8 cellular contexts compared by ENCODE assay signal in the genomic region with DNA sequence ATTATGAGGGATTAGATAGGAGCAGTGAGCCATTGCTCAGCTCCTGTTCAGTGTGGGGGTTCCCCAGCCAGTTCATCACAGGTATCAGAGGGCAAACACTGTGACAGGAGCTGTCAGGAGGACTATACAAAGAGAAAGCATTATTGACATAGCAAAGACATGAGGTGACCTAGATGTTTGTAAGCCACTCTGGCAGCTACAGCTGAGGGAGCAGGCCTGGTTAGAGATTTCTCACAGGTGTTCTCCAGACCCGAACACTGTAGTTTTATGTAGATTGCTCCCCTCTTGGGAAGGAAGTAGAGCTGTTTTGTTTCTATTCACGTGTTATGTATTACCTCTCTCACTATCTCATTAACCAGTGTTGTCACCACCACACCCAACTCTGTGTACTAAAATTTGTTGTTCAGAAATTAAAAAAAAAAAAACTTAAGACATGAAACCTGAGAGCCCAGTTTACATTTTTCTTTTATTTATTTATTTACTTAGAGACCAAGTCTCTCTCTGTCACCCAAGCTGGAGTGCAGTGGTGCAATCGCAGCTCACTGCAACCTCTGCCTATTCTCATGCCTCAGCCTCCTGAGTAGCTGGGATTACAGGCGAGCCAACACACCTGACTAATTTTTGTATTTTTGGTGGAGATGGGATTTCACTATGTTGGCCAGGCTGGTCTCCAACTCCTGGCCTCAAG.
DNase-seq lines count a peak whose midpoint lies in the region; TF ChIP-seq lines count a peak whose summit lies in the region.

No MANE protein-coding gene starts in this region.

- DNase-seq in GM12864 (ENCODE audit: low read depth): peak; percentile 52
- DNase-seq in H4 (ENCODE audit: low spot score): peak; percentile 17
- DNase-seq in NCI-H2029 (lab: John Stamatoyannopoulos, UW): peak; percentile 58
- DNase-seq in activated T-helper 1 cell treated with Interleukin-2 at 50 U/mL for 16 hours (ENCODE audit: low read depth): peak; percentile 4
- DNase-seq in mesothelial cell of epicardium (ENCODE audit: low spot score in 2 of 2, unreplicated experiment in 2 of 2): no peak
- no peak for DNase-seq in middle frontal gyrus (ENCODE audit: extremely low spot score, low spot score)
- no peak for DNase-seq in Kasumi-1 (lab: John Stamatoyannopoulos, UW)
- no peak for DNase-seq in HPDE6-E6E7 (ENCODE audit: extremely low spot score)

- TF ChIP-seq CTCF in GM12864 (IDR thresholded peaks at IDR 0.05; ENCODE audit: low read depth, low read length, missing control alignments) (no peak), mesothelial cell of epicardium (IDR thresholded peaks at IDR 0.05; ENCODE audit: unreplicated experiment) (no peak)

- H3K36me3 Mint-ChIP-seq in mesothelial cell of epicardium: peaks cover 4% of the 10 kb centered on the region

- no peaks in the 10 kb centered on the region for H3K27me3 Mint-ChIP-seq in mesothelial cell of epicardium (ENCODE audit: low read depth)

- no peak overlapping the region for H3K4me3 Mint-ChIP-seq in mesothelial cell of epicardium

- H3K4me3 ChIP-seq in GM12864 (ENCODE audit: low read depth, low read length): no peak overlapping the region

- H3K27ac Mint-ChIP-seq in mesothelial cell of epicardium: peak overlapping the region; percentile 63

- H3K4me1 Mint-ChIP-seq in mesothelial cell of epicardium: peaks cover 18% of the 10 kb centered on the region

- no peaks in the 10 kb centered on the region for H3K9me3 Mint-ChIP-seq in mesothelial cell of epicardium

Comparison
In these comparisons a context has a peak if more than half of its experiments do, and no peak if none do; other contexts are left out.
1. DNase-seq: peak in GM12864 (single experiment), H4 (single experiment), NCI-H2029 (single experiment) and activated T-helper 1 cell treated with Interleukin-2 at 50 U/mL for 16 hours (single experiment); none in mesothelial cell of epicardium (0 of 2), middle frontal gyrus (single experiment), Kasumi-1 (0 of 2) and HPDE6-E6E7 (single experiment).